Comparison of ENCODE assay signal across 1 cellular context in genomic region chr11:113856966-113857759, GRCh38.
TF ChIP-seq lines count a peak whose summit lies in the region.

No MANE protein-coding gene starts in this region.

TF ChIP-seq in GM23338, 12 proteins besides CTCF, POLR2A, EP300 and RAD21 (continued from another document):
- TF ChIP-seq ZNF462 (CRISPR knock-in tag; IDR thresholded peaks at IDR 0.05) (no peak), REST (IDR thresholded peaks at IDR 0.05; ENCODE audit: unreplicated experiment) (no peak), CREB1 (CRISPR knock-in tag; IDR thresholded peaks at IDR 0.05; ENCODE audit: low read depth) (no peak), STAT1 (IDR thresholded peaks at IDR 0.05; ENCODE audit: unreplicated experiment) (no peak), ZNF331 (CRISPR knock-in tag; IDR thresholded peaks at IDR 0.05; ENCODE audit: low read depth) (no peak)
